ENCODE assay signal across 8 cellular contexts in genomic region chr20:50931306-50932015, GRCh38. TPM values are rescaled to one million over a fixed set of nuclear protein-coding genes. Genes with fewer than 3 reads are reported as not detected.
DNase-seq lines count a peak whose midpoint lies in the region; ATAC-seq and FAIRE-seq lines count a peak whose summit lies in the region.

TSS of gene ADNP (minus strand) at chr20:50931437. CDS start at chr20:50903996, 27,441 bp downstream.

- DNase-seq in COR-L47 (lab: John Stamatoyannopoulos, UW) (peak; percentile 92), HTR-8/SVneo (ENCODE audit: insufficient read length, low spot score) (peak; percentile 93), NOMO-1 (lab: John Stamatoyannopoulos, UW; ENCODE audit: unreplicated experiment in 2 of 2) (peak; percentile 89 to 91), medulla oblongata (ENCODE audit: extremely low spot score) (peak; percentile 96)
- DNase-seq in effector memory CD4-positive, alpha-beta T cell = peak; percentile 82 to 86 (median 83)
- peak; percentile 67 to 76 (median 75) for DNase-seq in stimulated activated CD4-positive, alpha-beta T cell treated with anti-CD3 and anti-CD28 coated beads, TNF-alpha, amount 100 ng/mL, for 48 hours (ENCODE audit: low read depth in 3 of 3)

- peak within 1 kb of the TSS; percentile 73 for H3K4me3 ChIP-seq in effector memory CD4-positive, alpha-beta T cell (ENCODE audit: insufficient read depth, low read depth, low read length, poor library complexity, severe bottlenecking)

- CTCF ChIA-PET in activated CD8-positive, alpha-beta memory T cell treated with anti-CD3 and anti-CD28 coated beads for 36 hours (lab: Charles Lee) = interaction anchor here (0.8 to 8.2 kb wide), 14 partner anchors 9 to 375 kb away, joined by 3 to 106 read pairs (median 4); partner anchors contain the start of genes BCAS4, DPM1 and MOCS3

- peak within 1 kb of the TSS; percentile 100 for H3K27ac ChIP-seq in effector memory CD4-positive, alpha-beta T cell (ENCODE audit: insufficient read depth, low read length, poor library complexity, severe bottlenecking)

- peaks cover 16% of the 10 kb centered on the region for H3K36me3 ChIP-seq in effector memory CD4-positive, alpha-beta T cell (ENCODE audit: control insufficient read depth, insufficient read depth, low read length)

- peak; percentile 48 for ATAC-seq in GM21360 (IDR thresholded peaks at IDR 0.05; ENCODE audit: unreplicated experiment)

- POLR2A ChIA-PET in activated CD8-positive, alpha-beta memory T cell treated with anti-CD3 and anti-CD28 coated beads for 36 hours (lab: Charles Lee) = interaction anchor here (0.6 to 3.6 kb wide), 12 partner anchors 10 to 473 kb away, joined by 3 to 44 read pairs (median 5); partner anchors contain the start of genes BCAS4, DPM1 and MOCS3

- no peaks in the 10 kb centered on the region for H3K27me3 ChIP-seq in effector memory CD4-positive, alpha-beta T cell (replicated peaks; ENCODE audit: control insufficient read depth, insufficient read depth, low read length, poor library complexity, severe bottlenecking)

- H3K9me3 ChIP-seq in effector memory CD4-positive, alpha-beta T cell (ENCODE audit: control insufficient read depth, low read length) = no peaks in the 10 kb centered on the region

- H3K4me1 ChIP-seq in effector memory CD4-positive, alpha-beta T cell (ENCODE audit: control insufficient read depth, insufficient read depth, low read length, poor library complexity, severe bottlenecking) = peaks cover 15% of the 10 kb centered on the region

- FAIRE-seq in HTR-8/SVneo (lab: Jason Lieb, UNC) = peak; percentile 87

RNA-seq across cellular contexts. Expression of gene ADNP, which starts in this region (rescaled TPM):
- 10 to 100 TPM; 74.7 to 81.5 TPM for total RNA-seq in activated CD8-positive, alpha-beta memory T cell treated with anti-CD3 and anti-CD28 coated beads for 36 hours

Comparison
In these comparisons a context has a peak if more than half of its experiments do, and no peak if none do; other contexts are left out.
1. Peak in every context shown above with its lines: DNase-seq, ATAC-seq, H3K4me3 ChIP-seq and H3K27ac ChIP-seq.